23 cellular contexts compared by ENCODE assay signal in the genomic region with DNA sequence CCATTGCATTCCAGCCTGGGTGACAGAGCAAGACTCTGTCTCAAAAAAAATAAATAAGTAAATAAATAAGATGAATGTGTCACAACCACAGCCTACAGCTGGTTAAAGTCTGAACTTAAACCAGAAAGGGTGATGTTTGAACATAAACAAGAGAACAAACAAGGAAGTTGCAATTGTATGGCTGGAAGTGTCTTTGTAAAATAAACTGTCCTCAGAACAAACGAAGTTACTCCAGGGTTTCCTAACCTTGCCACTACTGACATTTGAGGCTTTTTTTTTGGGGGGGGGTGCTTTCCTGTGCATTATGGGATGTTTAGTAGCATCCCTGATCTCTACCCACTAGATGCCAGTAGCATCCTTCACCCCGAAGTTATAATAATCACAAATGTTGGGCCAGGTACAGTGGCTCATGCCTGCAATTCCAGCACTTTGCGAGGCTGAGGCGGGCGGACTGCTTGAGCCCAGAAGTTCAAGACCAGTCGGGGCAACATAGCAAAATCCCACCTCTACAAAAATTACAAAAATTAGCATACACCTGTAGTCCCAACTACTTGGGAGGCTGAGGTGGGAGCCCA.
"Had no signal": no experiment of that assay in that cellular context is flagged by ENCODE, and none has a peak within 500 bp of the region (broad histone marks: within the 10 kb centered on the region; RNA-seq: fewer than 3 reads in every experiment).

No MANE protein-coding gene starts in this region.

- H3K9ac ChIP-seq: neural progenitor cell had no signal

- H3K27me3 Mint-ChIP-seq: activated T-helper 17 cell treated with anti-CD3 and anti-CD28 coated beads, Interleukin-2, amount 50 U/mL, for 72 hours; stimulated activated naive CD8-positive, alpha-beta T cell treated with anti-CD3 and anti-CD28 coated beads, Interleukin-15, Interleukin-2, amounts not matched to agents 100 ng/mL and 50 ng/mL, for 24 hours had no signal

- H3K9me3 Mint-ChIP-seq: activated T-helper 17 cell treated with anti-CD3 and anti-CD28 coated beads, Interleukin-2, amount 50 U/mL, for 72 hours; neural progenitor cell; stimulated activated naive CD8-positive, alpha-beta T cell treated with anti-CD3 and anti-CD28 coated beads, Interleukin-15, Interleukin-2, amounts not matched to agents 100 ng/mL and 50 ng/mL, for 24 hours had no signal

- H2AFZ ChIP-seq: neural progenitor cell had no signal

- H3K4me3 ChIP-seq: coronary artery, gastroesophageal sphincter, heart right ventricle, neural progenitor cell, psoas muscle, suprapubic skin, transverse colon, uterus had no signal

- H3K27ac ChIP-seq: brain microvascular endothelial cell, coronary artery, heart right ventricle, neural progenitor cell, psoas muscle, suprapubic skin, uterus, VCaP had no signal

- H3K4me3 Mint-ChIP-seq: activated T-helper 17 cell treated with anti-CD3 and anti-CD28 coated beads, Interleukin-2, amount 50 U/mL, for 72 hours; neural progenitor cell; stimulated activated naive CD8-positive, alpha-beta T cell treated with anti-CD3 and anti-CD28 coated beads, Interleukin-15, Interleukin-2, amounts not matched to agents 100 ng/mL and 50 ng/mL, for 24 hours had no signal

- H3K4me2 ChIP-seq: neural progenitor cell had no signal

- ATAC-seq: activated T-helper 17 cell treated with anti-CD3 and anti-CD28 coated beads, Interleukin-2, amount 50 U/mL, for 72 hours; esophagus mucosa; gastroesophageal sphincter; heart right ventricle; left ventricle myocardium superior; psoas muscle; right cardiac atrium had no signal

- H3K27me3 ChIP-seq: brain microvascular endothelial cell, gastroesophageal sphincter, heart right ventricle, neural progenitor cell, suprapubic skin, transverse colon, uterus had no signal

- H3K27ac Mint-ChIP-seq: neural progenitor cell had no signal

- H3K36me3 ChIP-seq: brain microvascular endothelial cell, heart right ventricle, neural progenitor cell, suprapubic skin, transverse colon, uterus had no signal

- H3K9me3 ChIP-seq: gastroesophageal sphincter, heart right ventricle, psoas muscle, suprapubic skin, transverse colon, uterus had no signal

- DNase-seq: activated CD4-positive, alpha-beta T cell treated with anti-CD3 and anti-CD28 coated beads, Interleukin-2, amount 50 U/mL, for 1 hour; activated CD4-positive, CD25-positive, alpha-beta regulatory T cell treated with anti-CD3 and anti-CD28 coated beads, Interleukin-2, amount 50 U/mL, for 72 hours; activated naive CD4-positive, alpha-beta T cell treated with Interleukin-2 at 50 U/mL for 16 hours; activated T-cell treated with anti-CD3 and anti-CD28 coated beads for 4 hours; aorta; brain microvascular endothelial cell; heart right ventricle; kidney glomerular epithelial cell; left ventricle myocardium superior; psoas muscle; right cardiac atrium; stimulated activated CD4-positive, alpha-beta T cell treated with anti-CD3 and anti-CD28 coated beads, Interleukin-2, amount 100 ng/mL, for 24 hours; T-helper 2 cell; transverse colon; uterus had no signal
